ENCODE assay signal across 18 cellular contexts in the genomic region with DNA sequence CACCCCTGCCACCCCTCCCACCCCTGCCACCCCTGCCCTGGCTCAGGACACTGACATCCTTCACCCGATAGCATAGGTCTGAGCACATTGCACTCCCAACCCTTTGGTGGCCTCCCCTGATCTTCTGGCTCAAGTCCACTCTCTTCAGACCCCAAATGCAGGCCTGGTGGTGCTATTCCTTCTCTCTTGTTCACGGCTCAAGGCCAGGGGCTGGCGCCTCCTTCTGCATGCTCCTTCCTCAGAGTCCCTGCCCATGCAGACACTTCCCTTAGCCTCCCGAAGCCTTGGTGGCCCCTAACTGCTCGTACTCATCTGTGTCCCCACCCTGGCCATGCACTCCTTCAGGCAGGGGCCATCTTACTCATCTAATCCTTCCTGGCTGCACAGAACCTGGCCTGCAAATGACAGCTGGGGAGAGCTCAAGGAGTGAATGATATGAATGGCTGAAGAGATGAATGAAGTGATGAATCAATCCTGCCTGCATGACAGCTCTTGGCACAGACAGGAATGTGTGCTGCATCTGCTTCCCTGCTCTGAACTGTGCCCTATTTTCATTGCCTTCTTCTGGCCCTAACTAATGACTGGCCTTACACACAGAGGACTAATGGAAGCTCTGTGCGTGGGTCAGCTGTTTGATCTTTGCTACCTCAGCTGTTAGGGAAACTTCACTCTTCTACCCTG.
DNase-seq lines count a peak whose midpoint lies in the region; ATAC-seq, FAIRE-seq and TF ChIP-seq lines count a peak whose summit lies in the region.
"Had no signal": no experiment of that assay in that cellular context is flagged by ENCODE, and none has a peak within 500 bp of the region (broad histone marks: within the 10 kb centered on the region; RNA-seq: fewer than 3 reads in every experiment).

No MANE protein-coding gene starts in this region.

- H3K27me3 ChIP-seq in left ventricle myocardium inferior (ENCODE audit: low read depth) (no peaks in the 10 kb centered on the region), K562 (ENCODE audit: control insufficient read depth in 2 of 2, insufficient read depth in 2 of 2, low read length in 2 of 2) (no peaks in the 10 kb centered on the region), aorta (ENCODE audit: control insufficient read depth in 1 of 2, insufficient read depth in 2 of 2, low read length in 1 of 2) (no peaks in the 10 kb centered on the region)

- DNase-seq in Right ventricle myocardium superior (no peak), left ventricle myocardium inferior (no peak), K562 (ENCODE audit: extremely low read depth in 1 of 4, low spot score in 3 of 4) (no peak), kidney glomerular epithelial cell (lab: John Stamatoyannopoulos, UW) (peak; percentile 3), urothelium cell line (ENCODE audit: low spot score) (peak; percentile 44), aorta (no peak)
- DNase-seq in activated T-cell treated with anti-CD3 and anti-CD28 coated beads, Interleukin-2, amount 50 U/mL, for 48 hours = no peak
- DNase-seq: activated CD4-positive, CD25-positive, alpha-beta regulatory T cell treated with anti-CD3 and anti-CD28 coated beads, Interleukin-2, amount 50 U/mL, for 72 hours; activated CD8-positive, alpha-beta memory T cell treated with anti-CD3 and anti-CD28 coated beads, Interleukin-2, amount 50 U/mL, for 4 hours; activated naive CD4-positive, alpha-beta T cell treated with anti-CD3 and anti-CD28 coated beads for 36 hours; CD4-positive, alpha-beta memory T cell; effector memory CD4-positive, alpha-beta T cell; NCI-H1436; NCI-H510A treated with DMSO at 0.1 percent for 48 hours; occipital lobe had no signal

- H3K4me1 ChIP-seq in left ventricle myocardium inferior (peaks cover 41% of the 10 kb centered on the region), K562 (replicated peaks in 1 of 2; ENCODE audit: control insufficient read depth in 2 of 2, insufficient read depth in 2 of 2, low read length in 2 of 2) (peaks cover 33 to 51% of the 10 kb centered on the region in 2 experiments), aorta (ENCODE audit: control insufficient read depth in 1 of 2, insufficient read depth in 2 of 2, low read length in 2 of 2) (no peaks in the 10 kb centered on the region)

- no peak overlapping the region for H3K4me2 ChIP-seq in K562 (ENCODE audit: insufficient read depth, low read length)

- no TSS peak for BruUV-seq in K562 (replicated peaks; lab: Mats Ljungman, UMichigan)

- no peak for TF ChIP-seq CTCF in left ventricle myocardium inferior (IDR thresholded peaks at IDR 0.05; ENCODE audit: borderline replicate concordance)
- TF ChIP-seq CTCF in K562 (IDR thresholded peaks at IDR 0.05 in 2 of 3, conservative IDR thresholded peaks at IDR 0.05 in 1 of 3; ENCODE audit: insufficient read depth in 2 of 3, low read depth in 1 of 3, low read length in 3 of 3) = no peak

- TF ChIP-seq POLR2A in K562 (conservative IDR thresholded peaks at IDR 0.05) = no peak

- TF ChIP-seq RAD21 in K562 (CRISPR knock-in tag; conservative IDR thresholded peaks at IDR 0.05 in 1 of 2, IDR thresholded peaks at IDR 0.05 in 1 of 2) = no peak

- FAIRE-seq in K562 (lab: Jason Lieb, UNC) (no peak), urothelium cell line (lab: Jason Lieb, UNC) (peak; percentile 81)
- FAIRE-seq: A204.1 had no signal

- no peaks in the 10 kb centered on the region for H3K9me1 ChIP-seq in K562 (ENCODE audit: control insufficient read depth, insufficient read depth, low read length)

- POLR2A ChIA-PET in K562 (lab: Yijun Ruan, JAX) = no interaction called here

- CTCF ChIA-PET in K562 (lab: Yijun Ruan, JAX; ENCODE audit: low intra/inter-chr PET ratio) = no interaction called here

- H3K9me3 ChIP-seq in left ventricle myocardium inferior (replicated peaks) (peaks cover 17% of the 10 kb centered on the region), K562 (replicated peaks; ENCODE audit: control insufficient read depth, insufficient read depth, low read depth, low read length) (peaks cover 2% of the 10 kb centered on the region; the same call in 1 of the 2 replicates), aorta (ENCODE audit: control insufficient read depth, low read length) (no peaks in the 10 kb centered on the region)

- H3K27ac ChIP-seq in left ventricle myocardium inferior (replicated peaks) = no peak overlapping the region
- H3K27ac ChIP-seq in K562 (ENCODE audit: extremely low read depth, low read depth, low read length) = no peak overlapping the region
- no peak overlapping the region for H3K27ac ChIP-seq in aorta (ENCODE audit: low read depth in 1 of 2, low read length in 2 of 2)
- H3K27ac ChIP-seq: HL-60 had no signal

- ATAC-seq in Right ventricle myocardium superior (ENCODE audit: poor library complexity) (peak; percentile 21), K562 (no peak), aorta (ENCODE audit: low FRiP score) (no peak), GM21825 (IDR thresholded peaks at IDR 0.05; ENCODE audit: unreplicated experiment) (no peak)

- no peaks in the 10 kb centered on the region for H3K79me2 ChIP-seq in K562 (ENCODE audit: control insufficient read depth, insufficient read depth, low read length)

- H3K36me3 ChIP-seq in left ventricle myocardium inferior = no peaks in the 10 kb centered on the region
- H3K36me3 ChIP-seq in K562 (ENCODE audit: control insufficient read depth, insufficient read depth, low read length) = no peaks in the 10 kb centered on the region
- H3K36me3 ChIP-seq in aorta (ENCODE audit: control insufficient read depth in 1 of 2, insufficient read depth in 2 of 2, low read length in 1 of 2) = no peaks in the 10 kb centered on the region

- TF ChIP-seq EP300 in K562 (IDR thresholded peaks at IDR 0.05; ENCODE audit: low read length) = no peak

- H4K20me1 ChIP-seq in K562 (replicated peaks; ENCODE audit: control insufficient read depth, insufficient read depth, low read length) = no peaks in the 10 kb centered on the region

- intact Hi-C loops in Right ventricle myocardium superior (cut with DNase I) = no loop called here
- intact Hi-C loops in left ventricle myocardium inferior (cut with micrococcal nuclease) = no loop called here
- intact Hi-C loops in K562 (cut with micrococcal nuclease) = no loop called here
- intact Hi-C loops in aorta (cut with DNase I) = loop anchor here in 1 of 2 donors (5.0 kb wide), 1 partner anchor 42 kb away; no protein-coding TSS in a partner anchor

- H3K4me3 ChIP-seq in left ventricle myocardium inferior (no peak overlapping the region), K562 (no peak overlapping the region), aorta (ENCODE audit: low read length in 2 of 2) (no peak overlapping the region)

- H2AFZ ChIP-seq in K562 (ENCODE audit: low read depth, low read length) = peak overlapping the region; percentile 44

- WGBS in K562 (ENCODE audit: insufficient coverage, low coverage, missing lambda C conversion rate) = 77% methylated on average over 6 of the region's 6 CpGs
- WGBS in aorta, 2 donors = 96 to 97% methylated on average over 6 of the region's 6 CpGs

- H3K9ac ChIP-seq in K562 (ENCODE audit: insufficient read depth in 1 of 2, low read depth in 2 of 2, low read length in 2 of 2) = no peak overlapping the region

- in situ Hi-C loops in K562 (cut with MboI) = no loop called here

TF ChIP-seq in K562, 482 proteins besides CTCF, POLR2A, EP300 and RAD21:
- TF ChIP-seq ZNF507 (tag; conservative IDR thresholded peaks at IDR 0.05) = no peak
- TF ChIP-seq MEIS2 (IDR thresholded peaks at IDR 0.05; ENCODE audit: partially characterized antibody) = peak; percentile 18

Comparison
In these comparisons a context has a peak if more than half of its experiments do, and no peak if none do; other contexts are left out.
1. DNase-seq: peak in kidney glomerular epithelial cell (single experiment) and urothelium cell line (single experiment); none in Right ventricle myocardium superior (single experiment), left ventricle myocardium inferior (single experiment), K562 (0 of 4), activated T-cell treated with anti-CD3 and anti-CD28 coated beads, Interleukin-2, amount 50 U/mL, for 48 hours (0 of 2) and aorta (0 of 2).